8 cellular contexts compared by ENCODE assay signal in the genomic region with DNA sequence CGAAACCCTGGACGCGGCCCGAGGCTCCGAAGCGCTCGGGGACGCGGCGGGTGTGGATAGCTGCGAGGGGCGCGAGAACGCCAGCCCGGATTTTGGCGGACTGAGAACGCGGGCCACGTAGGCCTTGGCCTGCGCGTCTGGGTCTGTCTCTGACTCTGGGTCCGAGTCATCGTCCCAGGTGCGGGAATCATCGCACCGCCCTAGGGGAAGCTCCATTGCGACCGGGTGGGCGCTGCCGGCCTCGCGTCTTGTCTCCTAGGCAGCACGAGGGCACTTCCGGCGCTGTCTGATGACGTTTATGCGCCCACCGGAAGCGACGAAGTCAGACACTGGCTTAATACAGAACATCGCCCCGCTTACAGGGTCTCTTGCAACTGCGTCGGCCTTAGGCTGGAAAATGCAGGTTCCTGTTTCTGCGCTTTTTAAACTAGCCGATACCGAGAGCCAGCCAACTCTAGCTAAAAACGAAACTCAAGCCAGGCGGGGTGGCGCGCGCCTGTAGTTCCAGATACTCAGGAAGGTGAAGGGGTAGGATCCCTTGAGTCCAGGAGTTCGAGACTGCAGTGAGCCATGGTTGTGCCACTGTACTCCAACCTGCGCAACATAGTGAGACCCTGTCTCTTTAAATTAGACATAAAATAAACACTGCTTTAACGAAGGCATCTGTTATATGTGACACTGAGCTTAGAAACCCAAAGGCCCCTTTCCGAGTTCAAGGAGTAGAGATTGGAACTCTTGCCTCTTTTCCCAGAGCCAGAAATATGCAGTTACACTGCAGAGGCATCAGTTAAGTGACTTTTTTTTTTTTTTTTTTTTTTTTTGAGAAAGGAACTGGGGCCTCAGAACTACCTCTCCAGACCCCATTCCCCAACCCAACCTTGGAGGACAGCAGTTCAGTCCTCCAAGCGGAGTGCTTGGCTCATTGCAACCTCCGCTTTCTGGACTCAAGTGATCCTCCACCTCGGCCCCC. TPM values are rescaled to one million over a fixed set of nuclear protein-coding genes. Genes with fewer than 3 reads are reported as not detected.
DNase-seq lines count a peak whose midpoint lies in the region; ATAC-seq, FAIRE-seq and TF ChIP-seq lines count a peak whose summit lies in the region.

Gene FBXW9 (minus strand): TSS at position 266 of the 970 bp plus-strand sequence. CDS start 50 bp downstream, at position 216.

- H4K8ac ChIP-seq in H1 (ENCODE audit: extremely low read depth, insufficient read depth, low read length) (peak within 1 kb of the TSS; percentile 99), mesendoderm (ENCODE audit: low read depth, low read length) (no peak within 1 kb of the TSS)

- H3K36me3 ChIP-seq in HUES48 (ENCODE audit: control insufficient read depth, insufficient read depth, low read length) (peaks cover 34% of the 10 kb centered on the region), H1 (ENCODE audit: control insufficient read depth in 2 of 4, insufficient read depth in 4 of 4, low read length in 3 of 4) (peaks cover 9 to 29% (median 14%) of the 10 kb centered on the region in 4 experiments), mesendoderm (ENCODE audit: control insufficient read depth, insufficient read depth, low read length) (peaks cover 7% of the 10 kb centered on the region)

- peaks cover 27% of the 10 kb centered on the region for H3K36me3 Mint-ChIP-seq in CD4-positive, alpha-beta T cell (ENCODE audit: low read depth)
- H3K36me3 Mint-ChIP-seq in activated CD8-positive, alpha-beta memory T cell treated with anti-CD3 and anti-CD28 coated beads, Interleukin-2, amount 10 ng/mL, durations not matched to agents 7 days and 5 days = peaks cover 12% of the 10 kb centered on the region

- WGBS in H1 (ENCODE audit: extremely low coverage in 1 of 2, insufficient coverage in 1 of 2, insufficient read length in 1 of 2, insufficient replicate concordance in 2 of 2, low coverage in 1 of 2, low lambda C conversion rate in 2 of 2, missing lambda C conversion rate in 1 of 2), 2 experiments = 13% methylated on average over 59 of the region's 59 CpGs; no CpG with 5 or more reads in 1 of the 2 experiments
- WGBS in mesendoderm (ENCODE audit: extremely low coverage, insufficient coverage, low lambda C conversion rate) = no CpG with 5 or more reads among the region's 59 CpGs

- H3K4ac ChIP-seq in H1 (replicated peaks; ENCODE audit: insufficient read length, low read depth, low read length) (no peak within 1 kb of the TSS), mesendoderm (ENCODE audit: low read depth, low read length) (no peak within 1 kb of the TSS)

- H3K18ac ChIP-seq in H1 (ENCODE audit: extremely low read depth, low read length) = no peak within 1 kb of the TSS
- H3K18ac ChIP-seq in mesendoderm (ENCODE audit: low read length) = no peak within 1 kb of the TSS

- no peak for TF ChIP-seq CTCF in CD4-positive, alpha-beta T cell (IDR thresholded peaks at IDR 0.05)
- TF ChIP-seq CTCF in H1 (IDR thresholded peaks at IDR 0.05; ENCODE audit: control extremely low read depth in 1 of 3, insufficient read depth in 1 of 3, low read depth in 1 of 3, low read length in 3 of 3) = no peak

- H2BK15ac ChIP-seq in H1 (ENCODE audit: low read length) = no peak within 1 kb of the TSS
- H2BK15ac ChIP-seq in mesendoderm (replicated peaks; ENCODE audit: low read depth) = no peak within 1 kb of the TSS

- no peaks in the 10 kb centered on the region for H3K79me2 ChIP-seq in H1 (ENCODE audit: control insufficient read depth in 1 of 2, insufficient read depth in 2 of 2, low read length in 2 of 2)
- no peaks in the 10 kb centered on the region for H3K79me2 ChIP-seq in mesendoderm (ENCODE audit: control insufficient read depth, insufficient read depth, low read length)

- CTCF ChIA-PET in CD4-positive, alpha-beta T cell (lab: Charles Lee) = interaction anchor here (0.7 to 1.9 kb wide), 5 partner anchors 25 to 1440 kb away, joined by 3 to 4 read pairs (median 4); partner anchors contain the start of gene ASF1B
- CTCF ChIA-PET in activated CD8-positive, alpha-beta memory T cell treated with anti-CD3 and anti-CD28 coated beads, Interleukin-2, amount 10 ng/mL, durations not matched to agents 7 days and 5 days (lab: Charles Lee) = interaction anchor here (0.7 to 2.8 kb wide), 9 partner anchors 17 to 269 kb away, joined by 3 to 15 read pairs (median 5); partner anchors contain the start of gene TRIR
- CTCF ChIA-PET in H1 (lab: Charles Lee; ENCODE audit: partially characterized antibody) = interaction anchor here (0.6 to 1.7 kb wide), 7 partner anchors 9 to 188 kb away, joined by 3 to 6 read pairs (median 3); no protein-coding TSS in a partner anchor

- no peak within 1 kb of the TSS for H2BK20ac ChIP-seq in H1 (ENCODE audit: low read length)

- H2BK120ac ChIP-seq in H1 (replicated peaks; ENCODE audit: low read depth, low read length) (peak within 1 kb of the TSS; percentile 24), mesendoderm (ENCODE audit: low read depth, low read length) (no peak within 1 kb of the TSS)

- H3K4me2 ChIP-seq in H1 (ENCODE audit: insufficient read depth in 1 of 2, low read depth in 2 of 2, low read length in 2 of 2) (peak within 1 kb of the TSS; percentile 78 to 95), mesendoderm (ENCODE audit: low read length) (peak within 1 kb of the TSS; percentile 85)

- H3K27ac ChIP-seq in CD4-positive, alpha-beta T cell (ENCODE audit: low read depth, low read length) = peak within 1 kb of the TSS; percentile 78
- H3K27ac ChIP-seq in HUES48 (ENCODE audit: low read depth, low read length) = peak within 1 kb of the TSS; percentile 96
- H3K27ac ChIP-seq in H1 (ENCODE audit: low read depth, low read length) = peak within 1 kb of the TSS; percentile 83
- peak within 1 kb of the TSS; percentile 56 for H3K27ac ChIP-seq in mesendoderm (ENCODE audit: low read depth, low read length)

- intact Hi-C loops in CD4-positive, alpha-beta T cell (cut with DNase I, micrococcal nuclease) = loop anchor here (1.0 to 10.0 kb wide), 4 partner anchors 14 to 1192 kb away; partner anchors contain the start of genes DHPS (in 1 of the 2) and ZNF653 (in 1 of the 2)

- H3K4me1 ChIP-seq in HUES48 (ENCODE audit: control insufficient read depth, insufficient read depth, low read length) (peaks cover 4% of the 10 kb centered on the region), H1 (replicated peaks in 1 of 4; ENCODE audit: control insufficient read depth in 3 of 4, insufficient read depth in 4 of 4, low read length in 3 of 4) (peaks cover 0 to 4% (median 3%) of the 10 kb centered on the region in 4 experiments; a peak in 2 of 7 replicates), mesendoderm (ENCODE audit: control insufficient read depth, low read depth, low read length) (no peaks in the 10 kb centered on the region)

- no peaks in the 10 kb centered on the region for H3K27me3 ChIP-seq in CD4-positive, alpha-beta T cell (ENCODE audit: control insufficient read depth, insufficient read depth, low read length)
- H3K27me3 ChIP-seq in HUES48 (ENCODE audit: control insufficient read depth, insufficient read depth, low read length) (no peaks in the 10 kb centered on the region), H1 (replicated peaks in 1 of 4; ENCODE audit: control insufficient read depth in 3 of 4, extremely low read depth in 1 of 4, insufficient read depth in 3 of 4, low read length in 3 of 4) (no peaks in the 10 kb centered on the region), mesendoderm (ENCODE audit: insufficient read depth, low read length, poor library complexity) (no peaks in the 10 kb centered on the region)

- TF ChIP-seq EP300 in H1 (IDR thresholded peaks at IDR 0.05; ENCODE audit: borderline replicate concordance in 1 of 2, low read depth in 2 of 2, low read length in 2 of 2) = no peak

- H4K5ac ChIP-seq in H1 (ENCODE audit: insufficient read length, low read depth, low read length) (peak within 1 kb of the TSS; percentile 67), mesendoderm (ENCODE audit: low read length) (no peak within 1 kb of the TSS)

- H3K4me3 Mint-ChIP-seq in CD4-positive, alpha-beta T cell = peak within 1 kb of the TSS; percentile 92
- H3K4me3 Mint-ChIP-seq in activated CD8-positive, alpha-beta memory T cell treated with anti-CD3 and anti-CD28 coated beads, Interleukin-2, amount 10 ng/mL, durations not matched to agents 7 days and 5 days = peak within 1 kb of the TSS; percentile 83

- H3K56ac ChIP-seq in H1 (replicated peaks; ENCODE audit: insufficient read length, low read depth, low read length) (no peak within 1 kb of the TSS), mesendoderm (ENCODE audit: low read length) (peak within 1 kb of the TSS; percentile 88)

- peak; percentile 63 for FAIRE-seq in H1 (lab: Jason Lieb, UNC)

- H3K27me3 Mint-ChIP-seq in CD4-positive, alpha-beta T cell = no peaks in the 10 kb centered on the region
- no peaks in the 10 kb centered on the region for H3K27me3 Mint-ChIP-seq in activated CD8-positive, alpha-beta memory T cell treated with anti-CD3 and anti-CD28 coated beads, Interleukin-2, amount 10 ng/mL, durations not matched to agents 7 days and 5 days

- H3K14ac ChIP-seq in H1 (ENCODE audit: insufficient read length) = no peak within 1 kb of the TSS

- 0 out of 2 replicates have a peak within 1 kb of the TSS, but pooled peaks have one; percentile 60 for H2BK12ac ChIP-seq in H1 (ENCODE audit: low read depth, low read length)

- peaks cover 4% of the 10 kb centered on the region in 2 experiments for H4K20me1 ChIP-seq in H1 (replicated peaks in 1 of 2; ENCODE audit: control insufficient read depth in 1 of 2, insufficient read depth in 2 of 2, low read length in 2 of 2)

- peak within 1 kb of the TSS; percentile 94 for H3K4me3 ChIP-seq in HUES48 (ENCODE audit: low read depth, low read length)
- H3K4me3 ChIP-seq in H1 (ENCODE audit: extremely low read depth in 1 of 4, insufficient read depth in 2 of 4, low read depth in 3 of 4, low read length in 4 of 4) = peak within 1 kb of the TSS; percentile 68 to 87 (median 82)
- peak within 1 kb of the TSS; percentile 84 for H3K4me3 ChIP-seq in mesendoderm (ENCODE audit: low read length)

- ATAC-seq in CD4-positive, alpha-beta T cell (ENCODE audit: poor library complexity) = peak; percentile 89
- ATAC-seq in GM19468 (IDR thresholded peaks at IDR 0.05; ENCODE audit: extremely low read depth, unreplicated experiment) = peak; percentile 18
- ATAC-seq in activated CD8-positive, alpha-beta memory T cell treated with anti-CD3 and anti-CD28 coated beads, Interleukin-2, amount 10 ng/mL, durations not matched to agents 7 days and 5 days = peak; percentile 90

- H2AFZ ChIP-seq in H1 (ENCODE audit: low read length) = peak within 1 kb of the TSS; percentile 91

- peaks cover 11% of the 10 kb centered on the region for H3K4me1 Mint-ChIP-seq in CD4-positive, alpha-beta T cell (ENCODE audit: low read depth)
- peaks cover 26% of the 10 kb centered on the region for H3K4me1 Mint-ChIP-seq in activated CD8-positive, alpha-beta memory T cell treated with anti-CD3 and anti-CD28 coated beads, Interleukin-2, amount 10 ng/mL, durations not matched to agents 7 days and 5 days

- peaks cover 7% of the 10 kb centered on the region; the same call in 1 of the 2 replicates for H3K23me2 ChIP-seq in H1 (ENCODE audit: low read depth, low read length)

- peak; percentile 93 to 99 (median 98) for DNase-seq in CD4-positive, alpha-beta T cell
- peak; percentile 83 for DNase-seq in NOMO-1 treated with dmso at 0.1 percent for 144 hours (lab: John Stamatoyannopoulos, UW; ENCODE audit: unreplicated experiment)
- peak; percentile 99 for DNase-seq in activated CD8-positive, alpha-beta memory T cell treated with anti-CD3 and anti-CD28 coated beads, Interleukin-2, amount 10 ng/mL, durations not matched to agents 7 days and 5 days
- DNase-seq in H1 (ENCODE audit: low read depth in 1 of 2, low spot score in 2 of 2) = peak; percentile 88 to 99
- peak; percentile 98 for DNase-seq in mesendoderm
- DNase-seq in stimulated activated CD8-positive, alpha-beta memory T cell treated with anti-CD3 and anti-CD28 coated beads, Interleukin-12 subunit alpha, Interleukin-12 subunit beta, amount 100 ng/mL, for 24 hours (ENCODE audit: extremely low read depth) = peak; percentile 92

- no peak within 1 kb of the TSS for H4K91ac ChIP-seq in H1 (replicated peaks; ENCODE audit: insufficient read length, low read length)

- peak; percentile 87 to 93 for TF ChIP-seq POLR2A in H1 (IDR thresholded peaks at IDR 0.05; ENCODE audit: control extremely low read depth in 1 of 2, low read depth in 2 of 2, low read length in 2 of 2)

- H2AK5ac ChIP-seq in H1 (ENCODE audit: low read depth, low read length) = no peak within 1 kb of the TSS
- H2AK5ac ChIP-seq in mesendoderm (ENCODE audit: low read length) = no peak within 1 kb of the TSS

- peak within 1 kb of the TSS; percentile 63; the same call in 1 of the 2 replicates for H2BK5ac ChIP-seq in H1 (ENCODE audit: low read depth, low read length)
- no peak within 1 kb of the TSS for H2BK5ac ChIP-seq in mesendoderm (ENCODE audit: low read length)

- TF ChIP-seq RAD21 in H1 (IDR thresholded peaks at IDR 0.05 in 1 of 2, conservative IDR thresholded peaks at IDR 0.05 in 1 of 2; ENCODE audit: low read depth in 2 of 2, low read length in 2 of 2) = no peak

- POLR2A ChIA-PET in CD4-positive, alpha-beta T cell (lab: Charles Lee) = interaction anchor here (0.7 to 2.7 kb wide), 7 partner anchors 15 to 1996 kb away, joined by 3 to 27 read pairs (median 6); partner anchors contain the start of genes DHPS, GET3, QTRT1 and ZNF791
- POLR2A ChIA-PET in H1 (lab: Charles Lee; ENCODE audit: partially characterized antibody) = interaction anchor here (0.6 to 9.2 kb wide), 23 partner anchors 10 to 458 kb away, joined by 3 to 93 read pairs (median 4); partner anchors contain the start of genes BEST2, DHPS, GET3 and GNG14

- H3K9ac ChIP-seq in HUES48 (ENCODE audit: low read depth, low read length) = peak within 1 kb of the TSS; percentile 68
- H3K9ac ChIP-seq in H1 (replicated peaks in 1 of 4; ENCODE audit: extremely low read depth in 1 of 4, low read depth in 3 of 4, low read length in 3 of 4) = peak within 1 kb of the TSS in 3 of 4 experiments; percentile 75 to 93 (median 80); a peak in 6 of 7 replicates
- H3K9ac ChIP-seq in mesendoderm (ENCODE audit: low read length) = peak within 1 kb of the TSS; percentile 87

- no peaks in the 10 kb centered on the region for H3K9me3 ChIP-seq in CD4-positive, alpha-beta T cell (ENCODE audit: control insufficient read depth, low read length)
- H3K9me3 ChIP-seq in HUES48 (ENCODE audit: control insufficient read depth, insufficient read depth, low read length) = no peaks in the 10 kb centered on the region
- no peaks in the 10 kb centered on the region for H3K9me3 ChIP-seq in H1 (ENCODE audit: insufficient read depth in 2 of 2, low read depth in 1 of 2, low read length in 1 of 2)

- H3K23ac ChIP-seq in H1 (ENCODE audit: insufficient read length) (no peak within 1 kb of the TSS), mesendoderm (ENCODE audit: low read length) (peak within 1 kb of the TSS; percentile 89)

- H3K9me3 Mint-ChIP-seq in CD4-positive, alpha-beta T cell = no peaks in the 10 kb centered on the region
- no peaks in the 10 kb centered on the region for H3K9me3 Mint-ChIP-seq in activated CD8-positive, alpha-beta memory T cell treated with anti-CD3 and anti-CD28 coated beads, Interleukin-2, amount 10 ng/mL, durations not matched to agents 7 days and 5 days (ENCODE audit: low read depth)

- H3K79me1 ChIP-seq in H1 (ENCODE audit: low read depth, low read length) (no peaks in the 10 kb centered on the region), mesendoderm (ENCODE audit: low read length) (no peaks in the 10 kb centered on the region)

- H3K27ac Mint-ChIP-seq in CD4-positive, alpha-beta T cell = peak within 1 kb of the TSS; percentile 95
- peak within 1 kb of the TSS; percentile 98 for H3K27ac Mint-ChIP-seq in activated CD8-positive, alpha-beta memory T cell treated with anti-CD3 and anti-CD28 coated beads, Interleukin-2, amount 10 ng/mL, durations not matched to agents 7 days and 5 days

RNA-seq across cellular contexts. Expression of gene FBXW9, which starts in this region (rescaled TPM):
- 1 to 10 TPM; 2.2 to 2.4 TPM for total RNA-seq in CD4-positive, alpha-beta T cell
- 1 to 10 TPM; 5.2 to 6.3 TPM for total RNA-seq in activated CD8-positive, alpha-beta memory T cell treated with anti-CD3 and anti-CD28 coated beads, Interleukin-2, amount 10 ng/mL, durations not matched to agents 7 days and 5 days
- 10.8 and 11.1 TPM in 2 replicates for total RNA-seq in H1 (2021; fragmentation: NEBNext Ultra II Directional; extraction: Animal tissue kit (Norgen Biotek cat#: 25700))
- polyA plus RNA-seq in H1 (2011; rRNA removed) = 30.1 and 36.4 TPM in 2 replicates
- polyA plus RNA-seq in H1 (2011; cell fraction: cytosol; rRNA removed) = 22.3 TPM
- polyA plus RNA-seq in H1 (2011; cell fraction: nucleus; rRNA removed) = 26.5 TPM
- polyA plus RNA-seq in H1 (2012, experiment 1 of 2) = 6.1 to 13.8 TPM (median 12.7 TPM) in 4 replicates
- polyA plus RNA-seq in H1 (2012, experiment 2 of 2) = 13.7 TPM
- polyA plus RNA-seq in H1 (2013, experiment 1 of 2) = 7.6 TPM
- 7.2 TPM for polyA plus RNA-seq in H1 (2013, experiment 2 of 2)
- 6.0 and 7.9 TPM in 2 replicates for polyA minus RNA-seq in H1 (2011; rRNA and poly(A)+ RNA removed)
- polyA minus RNA-seq in H1 (2011; cell fraction: cytosol; rRNA and poly(A)+ RNA removed) = 8.1 TPM
- polyA minus RNA-seq in H1 (2011; cell fraction: nucleus; rRNA and poly(A)+ RNA removed) = 6.7 TPM
- polyA plus RNA-seq in mesendoderm (2013, experiment 1 of 2) = 5.2 TPM
- 5.0 TPM for polyA plus RNA-seq in mesendoderm (2013, experiment 2 of 2)

Comparison
In these comparisons a context has a peak if more than half of its experiments do, and no peak if none do; other contexts are left out.
1. Peak in every context shown above with its lines: DNase-seq, ATAC-seq, H3K4me3 ChIP-seq and H3K27ac ChIP-seq.
2. ATAC-seq: peak in every context shown above with its lines; median percentile 90 in activated CD8-positive, alpha-beta memory T cell treated with anti-CD3 and anti-CD28 coated beads, Interleukin-2, amount 10 ng/mL, durations not matched to agents 7 days and 5 days; 89 in CD4-positive, alpha-beta T cell; 18 in GM19468.